In genomic region chrX:72182924-72183323, GRCh38 we compare ENCODE assay signal across 16 cellular contexts. TPM values are rescaled to one million over a fixed set of nuclear protein-coding genes. Genes with fewer than 3 reads are reported as not detected.
DNase-seq lines count a peak whose midpoint lies in the region; ATAC-seq and TF ChIP-seq lines count a peak whose summit lies in the region.
"Had no signal": no experiment of that assay in that cellular context is flagged by ENCODE, and none has a peak within 500 bp of the region (broad histone marks: within the 10 kb centered on the region; RNA-seq: fewer than 3 reads in every experiment).

No MANE protein-coding gene starts in this region.

- H4K91ac ChIP-seq in mesenchymal stem cell (ENCODE audit: low read length) = no peak overlapping the region

- H2AFZ ChIP-seq in mesenchymal stem cell (ENCODE audit: low read depth, low read length) = no peak overlapping the region

- H3K36me3 ChIP-seq in HUES48 (ENCODE audit: control insufficient read depth, insufficient read depth, low read length) = peaks cover 13% of the 10 kb centered on the region
- peaks cover 8% of the 10 kb centered on the region for H3K36me3 ChIP-seq in adipocyte (ENCODE audit: control insufficient read depth, insufficient read depth, low read length, severe bottlenecking)
- peaks cover 0 to 15% of the 10 kb centered on the region in 2 experiments for H3K36me3 ChIP-seq in mesenchymal stem cell (ENCODE audit: control insufficient read depth in 1 of 2, insufficient read depth in 2 of 2, low read depth in 1 of 2, low read length in 2 of 2)
- H3K36me3 ChIP-seq in testis (ENCODE audit: low read depth, missing control alignments) = no peaks in the 10 kb centered on the region

- CTCF ChIA-PET in AG04450 (lab: Charles Lee) = no interaction called here
- CTCF ChIA-PET in CD4-positive, alpha-beta T cell (lab: Charles Lee) = no interaction called here

- H3K4me3 ChIP-seq in AG04450 (ENCODE audit: low read depth, low read length) = peak overlapping the region; percentile 84
- H3K4me3 ChIP-seq in HUES48 (ENCODE audit: low read depth, low read length) = peak overlapping the region; percentile 98; the same call in 1 of the 2 replicates
- peak overlapping the region; percentile 89 for H3K4me3 ChIP-seq in adipocyte (ENCODE audit: low read length)
- H3K4me3 ChIP-seq in mesenchymal stem cell (ENCODE audit: insufficient read depth in 1 of 2, low read depth in 1 of 2, low read length in 2 of 2) = peak overlapping the region in 1 of 2 experiments; percentile 88
- H3K4me3 ChIP-seq in testis = no peak overlapping the region

- peak overlapping the region; percentile 39 for H3K4me2 ChIP-seq in mesenchymal stem cell (ENCODE audit: low read length, poor library complexity, severe bottlenecking)

- peaks cover 5% of the 10 kb centered on the region for H3K79me1 ChIP-seq in mesenchymal stem cell (replicated peaks; ENCODE audit: low read length, poor library complexity, severe bottlenecking)

- H3K27ac ChIP-seq in AG04450 (ENCODE audit: low read depth, low read length) = no peak overlapping the region
- no peak overlapping the region for H3K27ac ChIP-seq in HUES48 (ENCODE audit: low read depth, low read length)
- H3K27ac ChIP-seq in mesenchymal stem cell (ENCODE audit: low read length, poor library complexity, severe bottlenecking) = no peak overlapping the region
- no peak overlapping the region for H3K27ac ChIP-seq in testis
- H3K27ac ChIP-seq in CD4-positive, alpha-beta T cell (ENCODE audit: low read depth, low read length) = no peak overlapping the region

- DNase-seq in AG04450 (ENCODE audit: low read depth, low spot score) = no peak
- no peak for DNase-seq in adipocyte (ENCODE audit: low read depth)
- no peak for DNase-seq in mesenchymal stem cell
- DNase-seq in testis = no peak
- DNase-seq in CD4-positive, alpha-beta T cell = no peak
- DNase-seq: activated CD4-positive, alpha-beta T cell treated with anti-CD3 and anti-CD28 coated beads, Interleukin-2, amount 50 U/mL, for 48 hours; activated effector memory CD4-positive, alpha-beta T cell treated with anti-CD3 and anti-CD28 coated beads, Interleukin-2, amount 50 U/mL, for 16 hours; NCI-H1694; NCI-H524; T1000 had no signal

- no peak overlapping the region for H2BK5ac ChIP-seq in mesenchymal stem cell (ENCODE audit: low read depth, low read length, poor library complexity, severe bottlenecking)

- no peak overlapping the region for H3K4me3 Mint-ChIP-seq in CD4-positive, alpha-beta T cell
- H3K4me3 Mint-ChIP-seq: dendritic cell treated with granulocyte-macrophage colony-stimulating factor and Interleukin-4, amounts not matched to agents 40 ng/mL and 50 ng/mL, for 4 days; IgD-negative memory B cell had no signal

- no peaks in the 10 kb centered on the region for H3K27me3 ChIP-seq in AG04450 (ENCODE audit: control insufficient read depth, insufficient read depth, low read length)
- H3K27me3 ChIP-seq in HUES48 (ENCODE audit: control insufficient read depth, insufficient read depth, low read length) = no peaks in the 10 kb centered on the region
- H3K27me3 ChIP-seq in adipocyte (replicated peaks; ENCODE audit: control insufficient read depth, insufficient read depth, low read length) = peaks cover 3% of the 10 kb centered on the region
- peaks cover 0 to 19% of the 10 kb centered on the region in 2 experiments for H3K27me3 ChIP-seq in mesenchymal stem cell (ENCODE audit: control insufficient read depth in 1 of 2, insufficient read depth in 1 of 2, low read length in 2 of 2)
- H3K27me3 ChIP-seq in testis = no peaks in the 10 kb centered on the region
- H3K27me3 ChIP-seq in CD4-positive, alpha-beta T cell (ENCODE audit: control insufficient read depth, insufficient read depth, low read length) = no peaks in the 10 kb centered on the region

- peaks cover 19% of the 10 kb centered on the region for H3K4me1 Mint-ChIP-seq in CD4-positive, alpha-beta T cell (ENCODE audit: low read depth)

- H3K14ac ChIP-seq in mesenchymal stem cell (ENCODE audit: low read length in 2 of 2) = no peak overlapping the region

- no peak overlapping the region for H3K18ac ChIP-seq in mesenchymal stem cell (ENCODE audit: low read depth in 1 of 2, low read length in 2 of 2)

- H3K27me3 Mint-ChIP-seq in CD4-positive, alpha-beta T cell = no peaks in the 10 kb centered on the region
- H3K27me3 Mint-ChIP-seq: dendritic cell treated with granulocyte-macrophage colony-stimulating factor and Interleukin-4, amounts not matched to agents 40 ng/mL and 50 ng/mL, for 4 days had no signal

- H2BK15ac ChIP-seq in mesenchymal stem cell (ENCODE audit: low read depth, poor library complexity, severe bottlenecking) = no peak overlapping the region

- no peak overlapping the region for H3K4ac ChIP-seq in mesenchymal stem cell (ENCODE audit: low read depth in 1 of 2, low read length in 2 of 2)

- H2AK5ac ChIP-seq in mesenchymal stem cell (ENCODE audit: low read length, severe bottlenecking) = no peak overlapping the region

- ATAC-seq in GM21576 (IDR thresholded peaks at IDR 0.05; ENCODE audit: unreplicated experiment) (no peak), HG02981 (IDR thresholded peaks at IDR 0.05; ENCODE audit: unreplicated experiment) (no peak)
- no peak for ATAC-seq in CD4-positive, alpha-beta T cell (ENCODE audit: poor library complexity)

- H3K9ac ChIP-seq in HUES48 (ENCODE audit: low read depth, low read length) (no peak overlapping the region), adipocyte (ENCODE audit: low read length) (no peak overlapping the region), mesenchymal stem cell (ENCODE audit: low read length) (peak overlapping the region; percentile 98)

- H4K8ac ChIP-seq in mesenchymal stem cell (ENCODE audit: low read length) = no peak overlapping the region

- no peak overlapping the region for H2BK12ac ChIP-seq in mesenchymal stem cell (ENCODE audit: low read length in 2 of 2)

- H2BK120ac ChIP-seq in mesenchymal stem cell (ENCODE audit: low read depth, low read length) = no peak overlapping the region

- 91% methylated on average over 2 of the region's 2 CpGs for WGBS in mesenchymal stem cell
- 76 to 80% methylated on average over 2 of the region's 2 CpGs for WGBS in testis, 2 donors

- no peaks in the 10 kb centered on the region for H3K9me3 ChIP-seq in AG04450 (ENCODE audit: control insufficient read depth, insufficient read depth, low read length)
- peaks cover 18% of the 10 kb centered on the region for H3K9me3 ChIP-seq in HUES48 (ENCODE audit: control insufficient read depth, insufficient read depth, low read length)
- H3K9me3 ChIP-seq in adipocyte (ENCODE audit: control insufficient read depth, low read length) = no peaks in the 10 kb centered on the region
- no peaks in the 10 kb centered on the region for H3K9me3 ChIP-seq in mesenchymal stem cell (ENCODE audit: control insufficient read depth, low read length)
- H3K9me3 ChIP-seq in testis = no peaks in the 10 kb centered on the region
- H3K9me3 ChIP-seq in CD4-positive, alpha-beta T cell (ENCODE audit: control insufficient read depth, low read length) = no peaks in the 10 kb centered on the region

- H3K9me3 Mint-ChIP-seq in CD4-positive, alpha-beta T cell = no peaks in the 10 kb centered on the region
- H3K9me3 Mint-ChIP-seq: dendritic cell treated with granulocyte-macrophage colony-stimulating factor and Interleukin-4, amounts not matched to agents 40 ng/mL and 50 ng/mL, for 4 days; IgD-negative memory B cell had no signal

- no peak overlapping the region for H3K27ac Mint-ChIP-seq in CD4-positive, alpha-beta T cell
- H3K27ac Mint-ChIP-seq: dendritic cell treated with granulocyte-macrophage colony-stimulating factor and Interleukin-4, amounts not matched to agents 40 ng/mL and 50 ng/mL, for 4 days; IgD-negative memory B cell had no signal

- no peak for TF ChIP-seq CTCF in AG04450 (IDR thresholded peaks at IDR 0.05; ENCODE audit: low read depth, low read length)
- TF ChIP-seq CTCF in testis (IDR thresholded peaks at IDR 0.05) = no peak
- no peak for TF ChIP-seq CTCF in CD4-positive, alpha-beta T cell (IDR thresholded peaks at IDR 0.05)

- H3K23ac ChIP-seq in mesenchymal stem cell (ENCODE audit: low read length in 2 of 2) = no peak overlapping the region

- H3K4me1 ChIP-seq in HUES48 (ENCODE audit: control insufficient read depth, insufficient read depth, low read length) (no peaks in the 10 kb centered on the region), adipocyte (ENCODE audit: control insufficient read depth, insufficient read depth, low read length) (peaks cover 10% of the 10 kb centered on the region), mesenchymal stem cell (ENCODE audit: control insufficient read depth, insufficient read depth, low read depth, low read length) (peaks cover 2% of the 10 kb centered on the region), testis (no peaks in the 10 kb centered on the region)

- POLR2A ChIA-PET in AG04450 (lab: Yijun Ruan, JAX) = no interaction called here
- POLR2A ChIA-PET in CD4-positive, alpha-beta T cell (lab: Charles Lee) = interaction anchor here (2.4 kb wide), 1 partner anchor 94 kb away, joined by 33 read pairs; the partner anchor contains the start of gene RPS4X

- intact Hi-C loops in testis (cut with DNase I; ENCODE audit: low total_unique reads) = no loop called here
- intact Hi-C loops in CD4-positive, alpha-beta T cell (cut with DNase I, micrococcal nuclease) = loop anchor here in 1 of 2 experiments (5.0 to 10.0 kb wide), 2 partner anchors 94 to 1762 kb away; partner anchors contain the start of gene RPS4X

- H3K36me3 Mint-ChIP-seq in CD4-positive, alpha-beta T cell (ENCODE audit: low read depth) = peaks cover 12% of the 10 kb centered on the region
- H3K36me3 Mint-ChIP-seq: IgD-negative memory B cell had no signal

- no peak for TF ChIP-seq POLR2A in testis (IDR thresholded peaks at IDR 0.05)

RNA-seq across cellular contexts. Expression of gene PIN4, which starts 1.4 kb away (rescaled TPM):
- 13.1 and 16.9 TPM in 2 replicates for polyA plus RNA-seq in AG04450 (2011; rRNA removed)
- 3.0 and 3.2 TPM in 2 replicates for polyA minus RNA-seq in AG04450 (2011; rRNA and poly(A)+ RNA removed)
- polyA plus RNA-seq in mesenchymal stem cell (2013, experiment 1 of 2) = 26.3 TPM
- polyA plus RNA-seq in mesenchymal stem cell (2013, experiment 2 of 2) = 24.5 TPM
- 1 to 10 TPM; 8.2 to 8.7 TPM for total RNA-seq in testis
- 8.2 TPM for polyA plus RNA-seq in testis (ENCODE audit: insufficient read depth, low read depth, low replicate concordance)
- total RNA-seq in CD4-positive, alpha-beta T cell = 1 to 10 TPM in 1 of 2 experiments, under 1 TPM in 1; 0.92 to 1.2 TPM

RNA-seq across cellular contexts. Expression of gene RTL5, which starts 51.2 kb away (rescaled TPM):
- polyA plus RNA-seq in AG04450 (2011; rRNA removed) (1.7 and 2.9 TPM in 2 replicates), testis (ENCODE audit: insufficient read depth, low read depth, low replicate concordance) (18.0 TPM)
- 5.0 and 5.1 TPM in 2 replicates for polyA minus RNA-seq in AG04450 (2011; rRNA and poly(A)+ RNA removed)
- polyA plus RNA-seq in mesenchymal stem cell (2013, experiment 1 of 2) = 10.6 TPM
- 9.8 TPM for polyA plus RNA-seq in mesenchymal stem cell (2013, experiment 2 of 2)
- total RNA-seq in testis = 10 to 100 TPM; 25.4 to 25.6 TPM
- 1 to 10 TPM; 1.1 to 1.2 TPM for total RNA-seq in CD4-positive, alpha-beta T cell
- polyA plus RNA-seq: IgD-negative memory B cell had no signal

RNA-seq across cellular contexts. Expression of gene ERCC6L, which starts 55.9 kb away (rescaled TPM):
- polyA plus RNA-seq in AG04450 (2011; rRNA removed) (1.3 and 1.7 TPM in 2 replicates), testis (ENCODE audit: insufficient read depth, low read depth, low replicate concordance) (1.0 TPM)
- polyA minus RNA-seq in AG04450 (2011; rRNA and poly(A)+ RNA removed) = 0.78 and 2.3 TPM in 2 replicates
- 0.61 TPM for polyA plus RNA-seq in mesenchymal stem cell (2013, experiment 1 of 2)
- 0.62 TPM for polyA plus RNA-seq in mesenchymal stem cell (2013, experiment 2 of 2)
- total RNA-seq in testis = 1 to 10 TPM in 1 of 2 donors, under 1 TPM in 1; 0.74 to 1.6 TPM
- under 1 TPM in 1 of 2 experiments, not detected in 1; 0.08 TPM for total RNA-seq in CD4-positive, alpha-beta T cell
- total RNA-seq: mesenteric fat pad had no signal

Comparison
In these comparisons a context has a peak if more than half of its experiments do, and no peak if none do; other contexts are left out.
1. H3K4me3 ChIP-seq: peak in AG04450 (single experiment), HUES48 (single experiment) and adipocyte (single experiment); none in testis (0 of 2).
2. RNA of gene PIN4, which starts 1.4 kb away (total RNA-seq): 8.2 to 8.7 TPM in testis; 0.92 to 1.2 TPM in CD4-positive, alpha-beta T cell; every median in the first group is over 4 times any median in the second.
3. RNA of gene RTL5, which starts 51.2 kb away (total RNA-seq): 25.4 to 25.6 TPM in testis; 1.1 to 1.2 TPM in CD4-positive, alpha-beta T cell; every median in the first group is over 10 times any median in the second.